ENCODE assay signal across 1 cellular context in genomic region chr20:53777402-53777801, GRCh38.
TF ChIP-seq lines count a peak whose summit lies in the region.

No MANE protein-coding gene starts in this region.

TF ChIP-seq in K562, 482 proteins besides CTCF, POLR2A, EP300 and RAD21:
- TF ChIP-seq EWSR1 (IDR thresholded peaks at IDR 0.05; ENCODE audit: borderline replicate concordance, low read depth, partially characterized antibody) (peak; percentile 26), ZBTB11 (CRISPR knock-in tag; IDR thresholded peaks at IDR 0.05) (peak in 1 of 3 experiments; percentile 77; a peak in 1 of 6 replicates)
